In genomic region chr2:222160944-222161343, GRCh38 we compare ENCODE assay signal across 29 cellular contexts.
"Had no signal": no experiment of that assay in that cellular context is flagged by ENCODE, and none has a peak within 500 bp of the region (broad histone marks: within the 10 kb centered on the region; RNA-seq: fewer than 3 reads in every experiment).

No MANE protein-coding gene starts in this region.

- ATAC-seq: activated CD4-positive, alpha-beta T cell treated with anti-CD3 and anti-CD28 coated beads for 36 hours; activated CD8-positive, alpha-beta T cell treated with anti-CD3 and anti-CD28 coated beads for 36 hours; activated T-cell treated with anti-CD3 and anti-CD28 coated beads, Interleukin-2, amount 50 U/mL, for 4 hours; activated T-helper 17 cell treated with anti-CD3 and anti-CD28 coated beads, Interleukin-2, amount 50 U/mL, for 72 hours; body of pancreas; esophagus mucosa; gastrocnemius medialis had no signal

- H3K36me3 Mint-ChIP-seq: activated naive CD8-positive, alpha-beta T cell had no signal

- DNase-seq: activated CD4-positive, alpha-beta T cell treated with anti-CD3 and anti-CD28 coated beads for 36 hours; activated CD4-positive, alpha-beta T cell treated with anti-CD3 and anti-CD28 coated beads, Interleukin-2, amount 50 U/mL, for 1 hour; activated CD4-positive, alpha-beta T cell treated with anti-CD3 and anti-CD28 coated beads, Interleukin-2, amount 50 U/mL, for 48 hours; activated CD4-positive, CD25-positive, alpha-beta regulatory T cell; activated CD4-positive, CD25-positive, alpha-beta regulatory T cell treated with anti-CD3 and anti-CD28 coated beads, Interleukin-2, amount 50 U/mL, for 72 hours; activated CD8-positive, alpha-beta memory T cell treated with anti-CD3 and anti-CD28 coated beads for 24 hours; activated CD8-positive, alpha-beta T cell treated with anti-CD3 and anti-CD28 coated beads for 36 hours; activated effector memory CD4-positive, alpha-beta T cell treated with Interleukin-2 at 50 U/mL for 16 hours; activated gamma-delta T cell treated with Interleukin-2 at 50 U/mL for 16 hours; activated naive CD4-positive, alpha-beta T cell treated with anti-CD3 and anti-CD28 coated beads, Interleukin-2, amount 50 U/mL, for 16 hours; activated naive CD4-positive, alpha-beta T cell treated with Interleukin-2 at 50 U/mL for 16 hours; activated T-cell treated with anti-CD3 and anti-CD28 coated beads, Interleukin-2, amount 50 U/mL, for 4 hours; amygdala; aorta; body of pancreas; dorsolateral prefrontal cortex; effector memory CD4-positive, alpha-beta T cell; endodermal cell; foreskin fibroblast; gastrocnemius medialis; glutamatergic neuron; heart left ventricle; T-helper 2 cell had no signal

- H3K27ac Mint-ChIP-seq: activated CD4-positive, alpha-beta T cell treated with anti-CD3 and anti-CD28 coated beads for 36 hours; activated CD8-positive, alpha-beta T cell treated with anti-CD3 and anti-CD28 coated beads for 36 hours; activated naive CD8-positive, alpha-beta T cell; activated T-helper 17 cell treated with anti-CD3 and anti-CD28 coated beads, Interleukin-2, amount 50 U/mL, for 72 hours; dendritic cell treated with granulocyte-macrophage colony-stimulating factor and Interleukin-4, amounts not matched to agents 40 ng/mL and 50 ng/mL, for 4 days; endodermal cell had no signal

- H3K9me3 Mint-ChIP-seq: activated CD8-positive, alpha-beta T cell treated with anti-CD3 and anti-CD28 coated beads for 36 hours; activated T-cell treated with anti-CD3 and anti-CD28 coated beads, Interleukin-2, amount 50 U/mL, for 4 hours; activated T-helper 17 cell treated with anti-CD3 and anti-CD28 coated beads, Interleukin-2, amount 50 U/mL, for 72 hours; central memory CD8-positive, alpha-beta T cell; dendritic cell treated with granulocyte-macrophage colony-stimulating factor and Interleukin-4, amounts not matched to agents 40 ng/mL and 50 ng/mL, for 4 days had no signal

- H3K27ac ChIP-seq: body of pancreas, coronary artery, dorsolateral prefrontal cortex, gastrocnemius medialis, heart left ventricle had no signal

- H3K9me3 ChIP-seq: body of pancreas, gastrocnemius medialis, heart left ventricle had no signal

- H3K4me1 Mint-ChIP-seq: activated CD4-positive, alpha-beta T cell treated with anti-CD3 and anti-CD28 coated beads for 36 hours; activated T-helper 17 cell treated with anti-CD3 and anti-CD28 coated beads, Interleukin-2, amount 50 U/mL, for 72 hours; central memory CD8-positive, alpha-beta T cell had no signal

- H3K4me3 Mint-ChIP-seq: activated CD4-positive, alpha-beta T cell treated with anti-CD3 and anti-CD28 coated beads for 36 hours; activated CD8-positive, alpha-beta T cell treated with anti-CD3 and anti-CD28 coated beads for 36 hours; activated naive CD8-positive, alpha-beta T cell; activated T-cell treated with anti-CD3 and anti-CD28 coated beads, Interleukin-2, amount 50 U/mL, for 4 hours; activated T-helper 17 cell treated with anti-CD3 and anti-CD28 coated beads, Interleukin-2, amount 50 U/mL, for 72 hours; central memory CD8-positive, alpha-beta T cell; dendritic cell treated with granulocyte-macrophage colony-stimulating factor and Interleukin-4, amounts not matched to agents 40 ng/mL and 50 ng/mL, for 4 days; endodermal cell had no signal

- H3K4me3 ChIP-seq: body of pancreas, coronary artery, dorsolateral prefrontal cortex, gastrocnemius medialis, heart left ventricle had no signal

- H3K27me3 Mint-ChIP-seq: activated CD8-positive, alpha-beta T cell treated with anti-CD3 and anti-CD28 coated beads for 36 hours; central memory CD8-positive, alpha-beta T cell; dendritic cell treated with granulocyte-macrophage colony-stimulating factor and Interleukin-4, amounts not matched to agents 40 ng/mL and 50 ng/mL, for 4 days had no signal

- H3K27me3 ChIP-seq: body of pancreas, gastrocnemius medialis had no signal

- H3K4me1 ChIP-seq: body of pancreas, gastrocnemius medialis had no signal

- H3K36me3 ChIP-seq: gastrocnemius medialis, heart left ventricle had no signal
